24 cellular contexts compared by ENCODE assay signal in genomic region chr6:56669041-56669440, GRCh38.
"Had no signal": no experiment of that assay in that cellular context is flagged by ENCODE, and none has a peak within 500 bp of the region (broad histone marks: within the 10 kb centered on the region; RNA-seq: fewer than 3 reads in every experiment).

No MANE protein-coding gene starts in this region.

- H3K27ac ChIP-seq: pancreas, prostate gland, testis had no signal

- H3K4me3 ChIP-seq: coronary artery, pancreas, prostate gland, testis had no signal

- H3K36me3 ChIP-seq: pancreas, prostate gland had no signal

- ATAC-seq: activated CD8-positive, alpha-beta T cell treated with anti-CD3 and anti-CD28 coated beads for 36 hours; activated naive CD4-positive, alpha-beta T cell treated with anti-CD3 and anti-CD28 coated beads, Interleukin-2, amount 50 U/mL, for 72 hours; activated T-cell treated with anti-CD3 and anti-CD28 coated beads, Interleukin-2, amount 50 U/mL, for 72 hours; effector memory CD8-positive, alpha-beta T cell; left colon; naive thymus-derived CD8-positive, alpha-beta T cell; pancreas; T-cell had no signal

- FAIRE-seq: kidney, pancreas, urothelium cell line had no signal

- H3K27me3 ChIP-seq: pancreas, testis had no signal

- H3K9me3 ChIP-seq: pancreas, prostate gland, testis had no signal

- H3K4me1 ChIP-seq: pancreas, prostate gland had no signal

- DNase-seq: activated B cell treated with CpG ODN at 0.5 μM for 24 hours; activated CD4-positive, alpha-beta T cell treated with anti-CD3 and anti-CD28 coated beads, Interleukin-2, amount 50 U/mL, for 1 hour; activated CD8-positive, alpha-beta T cell treated with anti-CD3 and anti-CD28 coated beads for 36 hours; activated naive CD4-positive, alpha-beta T cell; activated T-cell treated with anti-CD3 and anti-CD28 coated beads, Interleukin-2, amount 50 U/mL, for 72 hours; cerebellar nuclear complex; effector memory CD8-positive, alpha-beta T cell; foreskin fibroblast; glutamatergic neuron; kidney; left colon; mesenchymal stem cell; naive thymus-derived CD8-positive, alpha-beta T cell; pancreas; stimulated activated CD4-positive, alpha-beta T cell treated with anti-CD3 and anti-CD28 coated beads, Interleukin-15, amount 100 ng/mL, for 24 hours; stimulated activated CD4-positive, alpha-beta T cell treated with anti-CD3 and anti-CD28 coated beads, Interleukin-2, amount 100 ng/mL, for 24 hours; stimulated activated naive CD4-positive, alpha-beta T cell; T-cell; testis; trophoblast cell had no signal
